13 cellular contexts compared by ENCODE assay signal in the genomic region with DNA sequence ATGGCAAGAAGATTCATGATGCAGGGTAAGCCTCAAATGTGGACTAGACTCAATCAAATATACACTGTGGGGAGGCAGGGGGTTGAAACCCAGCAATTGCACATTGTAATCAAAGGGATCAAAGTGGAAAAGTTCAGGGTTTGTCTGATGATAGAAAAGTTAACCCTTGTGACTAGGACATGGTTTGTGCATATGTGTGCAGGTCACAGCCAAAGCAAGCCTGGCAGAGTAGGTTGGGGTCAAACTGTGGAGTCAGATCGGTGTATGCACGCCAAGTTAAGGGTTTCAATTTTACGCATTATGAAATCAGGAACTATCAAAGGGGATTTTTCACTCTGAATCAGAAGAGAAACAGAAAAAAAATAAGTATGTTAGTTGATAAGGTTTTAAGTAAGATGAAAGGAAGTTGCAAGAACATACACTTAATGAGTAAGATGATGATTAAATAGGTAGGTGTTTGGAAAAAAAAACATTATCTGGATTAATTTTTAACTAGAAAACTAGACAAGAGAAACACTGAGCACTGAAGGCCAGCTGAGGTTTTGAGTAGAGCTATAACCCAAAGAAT.
DNase-seq lines count a peak whose midpoint lies in the region; ATAC-seq and TF ChIP-seq lines count a peak whose summit lies in the region.
"Had no signal": no experiment of that assay in that cellular context is flagged by ENCODE, and none has a peak within 500 bp of the region (broad histone marks: within the 10 kb centered on the region; RNA-seq: fewer than 3 reads in every experiment).

No MANE protein-coding gene starts in this region.

- H3K36me3 Mint-ChIP-seq in WTC11 = no peaks in the 10 kb centered on the region; the same call in 1 of the 2 replicates
- H3K36me3 Mint-ChIP-seq: brain; CD4-positive, CD25-positive, alpha-beta regulatory T cell had no signal

- H3K27me3 ChIP-seq in H7 (ENCODE audit: control insufficient read depth, insufficient read depth, low read length) = no peaks in the 10 kb centered on the region

- POLR2A ChIA-PET in WTC11 (lab: Charles Lee) = no interaction called here

- no peak overlapping the region for H3K4me3 Mint-ChIP-seq in WTC11
- H3K4me3 Mint-ChIP-seq: brain; CD4-positive, CD25-positive, alpha-beta regulatory T cell had no signal

- no peak for TF ChIP-seq CTCF in WTC11 (IDR thresholded peaks at IDR 0.05)

- DNase-seq in WTC11 (ENCODE audit: low spot score) = no peak
- no peak for DNase-seq in NCI-H187 treated with DMSO at 0.1 percent for 48 hours (lab: John Stamatoyannopoulos, UW)
- DNase-seq in H7 = no peak
- DNase-seq in activated naive CD4-positive, alpha-beta T cell treated with Interleukin-2 at 50 U/mL for 16 hours = no peak
- DNase-seq: CD4-positive, CD25-positive, alpha-beta regulatory T cell; foreskin fibroblast; MM.1S; stimulated activated naive CD4-positive, alpha-beta T cell had no signal

- H3K36me3 ChIP-seq in H7 (replicated peaks; ENCODE audit: control insufficient read depth, insufficient read depth, low read length) = no peaks in the 10 kb centered on the region

- CTCF ChIA-PET in WTC11 (lab: Charles Lee) = no interaction called here

- no peaks in the 10 kb centered on the region for H3K9me3 Mint-ChIP-seq in WTC11

- no peak overlapping the region for H3K27ac Mint-ChIP-seq in WTC11
- H3K27ac Mint-ChIP-seq: brain had no signal

- no peaks in the 10 kb centered on the region for H3K27me3 Mint-ChIP-seq in WTC11 (ENCODE audit: low read depth)
- H3K27me3 Mint-ChIP-seq: brain; CD4-positive, CD25-positive, alpha-beta regulatory T cell had no signal

- peaks cover 47% of the 10 kb centered on the region for H3K4me1 Mint-ChIP-seq in WTC11
- H3K4me1 Mint-ChIP-seq: CD4-positive, CD25-positive, alpha-beta regulatory T cell had no signal

- ATAC-seq in GM18498 (IDR thresholded peaks at IDR 0.05; ENCODE audit: unreplicated experiment) = peak; percentile 98
- ATAC-seq in GM19372 (IDR thresholded peaks at IDR 0.05; ENCODE audit: low read depth, unreplicated experiment) = peak; percentile 96
- ATAC-seq in HG02798 (IDR thresholded peaks at IDR 0.05; ENCODE audit: poor library complexity, unreplicated experiment) = peak; percentile 97
- peak; percentile 98 for ATAC-seq in HG03565 (IDR thresholded peaks at IDR 0.05; ENCODE audit: unreplicated experiment)
- no peak for ATAC-seq in WTC11

- H3K4me3 ChIP-seq in H7 (ENCODE audit: insufficient read depth, low read depth, low read length) = no peak overlapping the region

TF ChIP-seq in WTC11, 78 proteins besides CTCF, POLR2A, EP300 and RAD21 (continues in another document):
- TF ChIP-seq ZNF671 (CRISPR knock-in tag; IDR thresholded peaks at IDR 0.05) (no peak), ZNF219 (CRISPR knock-in tag; IDR thresholded peaks at IDR 0.05; ENCODE audit: borderline replicate concordance) (no peak), ZBTB21 (CRISPR knock-in tag; IDR thresholded peaks at IDR 0.05; ENCODE audit: borderline replicate concordance) (no peak), MYBL2 (CRISPR knock-in tag; IDR thresholded peaks at IDR 0.05) (no peak), SOX15 (CRISPR knock-in tag; IDR thresholded peaks at IDR 0.05) (no peak), PRRX2 (CRISPR knock-in tag; IDR thresholded peaks at IDR 0.05) (no peak), ELF4 (CRISPR knock-in tag; IDR thresholded peaks at IDR 0.05; ENCODE audit: low read depth) (no peak), ZNF138 (CRISPR knock-in tag; conservative IDR thresholded peaks at IDR 0.05) (no peak), RELA (CRISPR knock-in tag; IDR thresholded peaks at IDR 0.05; ENCODE audit: borderline replicate concordance) (no peak)
- TF ChIP-seq, protein P1, sequence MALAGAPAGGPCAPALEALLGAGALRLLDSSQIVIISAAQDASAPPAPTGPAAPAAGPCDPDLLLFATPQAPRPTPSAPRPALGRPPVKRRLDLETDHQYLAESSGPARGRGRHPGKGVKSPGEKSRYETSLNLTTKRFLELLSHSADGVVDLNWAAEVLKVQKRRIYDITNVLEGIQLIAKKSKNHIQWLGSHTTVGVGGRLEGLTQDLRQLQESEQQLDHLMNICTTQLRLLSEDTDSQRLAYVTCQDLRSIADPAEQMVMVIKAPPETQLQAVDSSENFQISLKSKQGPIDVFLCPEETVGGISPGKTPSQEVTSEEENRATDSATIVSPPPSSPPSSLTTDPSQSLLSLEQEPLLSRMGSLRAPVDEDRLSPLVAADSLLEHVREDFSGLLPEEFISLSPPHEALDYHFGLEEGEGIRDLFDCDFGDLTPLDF (CRISPR knock-in tag; IDR thresholded peaks at IDR 0.05) = no peak
- TF ChIP-seq, protein P2, sequence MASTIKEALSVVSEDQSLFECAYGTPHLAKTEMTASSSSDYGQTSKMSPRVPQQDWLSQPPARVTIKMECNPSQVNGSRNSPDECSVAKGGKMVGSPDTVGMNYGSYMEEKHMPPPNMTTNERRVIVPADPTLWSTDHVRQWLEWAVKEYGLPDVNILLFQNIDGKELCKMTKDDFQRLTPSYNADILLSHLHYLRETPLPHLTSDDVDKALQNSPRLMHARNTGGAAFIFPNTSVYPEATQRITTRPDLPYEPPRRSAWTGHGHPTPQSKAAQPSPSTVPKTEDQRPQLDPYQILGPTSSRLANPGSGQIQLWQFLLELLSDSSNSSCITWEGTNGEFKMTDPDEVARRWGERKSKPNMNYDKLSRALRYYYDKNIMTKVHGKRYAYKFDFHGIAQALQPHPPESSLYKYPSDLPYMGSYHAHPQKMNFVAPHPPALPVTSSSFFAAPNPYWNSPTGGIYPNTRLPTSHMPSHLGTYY (CRISPR knock-in tag; IDR thresholded peaks at IDR 0.05) = no peak
- TF ChIP-seq, protein P3, sequence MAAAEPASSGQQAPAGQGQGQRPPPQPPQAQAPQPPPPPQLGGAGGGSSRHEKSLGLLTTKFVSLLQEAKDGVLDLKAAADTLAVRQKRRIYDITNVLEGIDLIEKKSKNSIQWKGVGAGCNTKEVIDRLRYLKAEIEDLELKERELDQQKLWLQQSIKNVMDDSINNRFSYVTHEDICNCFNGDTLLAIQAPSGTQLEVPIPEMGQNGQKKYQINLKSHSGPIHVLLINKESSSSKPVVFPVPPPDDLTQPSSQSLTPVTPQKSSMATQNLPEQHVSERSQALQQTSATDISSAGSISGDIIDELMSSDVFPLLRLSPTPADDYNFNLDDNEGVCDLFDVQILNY (CRISPR knock-in tag; IDR thresholded peaks at IDR 0.05) = no peak
- TF ChIP-seq, protein P4, sequence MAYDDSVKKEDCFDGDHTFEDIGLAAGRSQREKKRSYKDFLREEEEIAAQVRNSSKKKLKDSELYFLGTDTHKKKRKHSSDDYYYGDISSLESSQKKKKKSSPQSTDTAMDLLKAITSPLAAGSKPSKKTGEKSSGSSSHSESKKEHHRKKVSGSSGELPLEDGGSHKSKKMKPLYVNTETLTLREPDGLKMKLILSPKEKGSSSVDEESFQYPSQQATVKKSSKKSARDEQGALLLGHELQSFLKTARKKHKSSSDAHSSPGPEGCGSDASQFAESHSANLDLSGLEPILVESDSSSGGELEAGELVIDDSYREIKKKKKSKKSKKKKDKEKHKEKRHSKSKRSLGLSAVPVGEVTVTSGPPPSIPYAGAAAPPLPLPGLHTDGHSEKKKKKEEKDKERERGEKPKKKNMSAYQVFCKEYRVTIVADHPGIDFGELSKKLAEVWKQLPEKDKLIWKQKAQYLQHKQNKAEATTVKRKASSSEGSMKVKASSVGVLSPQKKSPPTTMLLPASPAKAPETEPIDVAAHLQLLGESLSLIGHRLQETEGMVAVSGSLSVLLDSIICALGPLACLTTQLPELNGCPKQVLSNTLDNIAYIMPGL (CRISPR knock-in tag; IDR thresholded peaks at IDR 0.05) = no peak
- TF ChIP-seq, protein P5, sequence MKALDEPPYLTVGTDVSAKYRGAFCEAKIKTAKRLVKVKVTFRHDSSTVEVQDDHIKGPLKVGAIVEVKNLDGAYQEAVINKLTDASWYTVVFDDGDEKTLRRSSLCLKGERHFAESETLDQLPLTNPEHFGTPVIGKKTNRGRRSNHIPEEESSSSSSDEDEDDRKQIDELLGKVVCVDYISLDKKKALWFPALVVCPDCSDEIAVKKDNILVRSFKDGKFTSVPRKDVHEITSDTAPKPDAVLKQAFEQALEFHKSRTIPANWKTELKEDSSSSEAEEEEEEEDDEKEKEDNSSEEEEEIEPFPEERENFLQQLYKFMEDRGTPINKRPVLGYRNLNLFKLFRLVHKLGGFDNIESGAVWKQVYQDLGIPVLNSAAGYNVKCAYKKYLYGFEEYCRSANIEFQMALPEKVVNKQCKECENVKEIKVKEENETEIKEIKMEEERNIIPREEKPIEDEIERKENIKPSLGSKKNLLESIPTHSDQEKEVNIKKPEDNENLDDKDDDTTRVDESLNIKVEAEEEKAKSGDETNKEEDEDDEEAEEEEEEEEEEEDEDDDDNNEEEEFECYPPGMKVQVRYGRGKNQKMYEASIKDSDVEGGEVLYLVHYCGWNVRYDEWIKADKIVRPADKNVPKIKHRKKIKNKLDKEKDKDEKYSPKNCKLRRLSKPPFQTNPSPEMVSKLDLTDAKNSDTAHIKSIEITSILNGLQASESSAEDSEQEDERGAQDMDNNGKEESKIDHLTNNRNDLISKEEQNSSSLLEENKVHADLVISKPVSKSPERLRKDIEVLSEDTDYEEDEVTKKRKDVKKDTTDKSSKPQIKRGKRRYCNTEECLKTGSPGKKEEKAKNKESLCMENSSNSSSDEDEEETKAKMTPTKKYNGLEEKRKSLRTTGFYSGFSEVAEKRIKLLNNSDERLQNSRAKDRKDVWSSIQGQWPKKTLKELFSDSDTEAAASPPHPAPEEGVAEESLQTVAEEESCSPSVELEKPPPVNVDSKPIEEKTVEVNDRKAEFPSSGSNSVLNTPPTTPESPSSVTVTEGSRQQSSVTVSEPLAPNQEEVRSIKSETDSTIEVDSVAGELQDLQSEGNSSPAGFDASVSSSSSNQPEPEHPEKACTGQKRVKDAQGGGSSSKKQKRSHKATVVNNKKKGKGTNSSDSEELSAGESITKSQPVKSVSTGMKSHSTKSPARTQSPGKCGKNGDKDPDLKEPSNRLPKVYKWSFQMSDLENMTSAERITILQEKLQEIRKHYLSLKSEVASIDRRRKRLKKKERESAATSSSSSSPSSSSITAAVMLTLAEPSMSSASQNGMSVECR (CRISPR knock-in tag; IDR thresholded peaks at IDR 0.05; ENCODE audit: borderline replicate concordance) = no peak
- TF ChIP-seq, protein P6, sequence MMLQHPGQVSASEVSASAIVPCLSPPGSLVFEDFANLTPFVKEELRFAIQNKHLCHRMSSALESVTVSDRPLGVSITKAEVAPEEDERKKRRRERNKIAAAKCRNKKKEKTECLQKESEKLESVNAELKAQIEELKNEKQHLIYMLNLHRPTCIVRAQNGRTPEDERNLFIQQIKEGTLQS (CRISPR knock-in tag; conservative IDR thresholded peaks at IDR 0.05) = no peak
- TF ChIP-seq, protein P7, sequence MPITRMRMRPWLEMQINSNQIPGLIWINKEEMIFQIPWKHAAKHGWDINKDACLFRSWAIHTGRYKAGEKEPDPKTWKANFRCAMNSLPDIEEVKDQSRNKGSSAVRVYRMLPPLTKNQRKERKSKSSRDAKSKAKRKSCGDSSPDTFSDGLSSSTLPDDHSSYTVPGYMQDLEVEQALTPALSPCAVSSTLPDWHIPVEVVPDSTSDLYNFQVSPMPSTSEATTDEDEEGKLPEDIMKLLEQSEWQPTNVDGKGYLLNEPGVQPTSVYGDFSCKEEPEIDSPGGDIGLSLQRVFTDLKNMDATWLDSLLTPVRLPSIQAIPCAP (CRISPR knock-in tag; IDR thresholded peaks at IDR 0.05) = no peak
